Comparison of ENCODE assay signal across 11 cellular contexts in genomic region chr21:37380349-37381323, GRCh38. TPM values are rescaled to one million over a fixed set of nuclear protein-coding genes. Genes with fewer than 3 reads are reported as not detected.
DNase-seq lines count a peak whose midpoint lies in the region; ATAC-seq, FAIRE-seq and TF ChIP-seq lines count a peak whose summit lies in the region.
"Had no signal": no experiment of that assay in that cellular context is flagged by ENCODE, and none has a peak within 500 bp of the region (broad histone marks: within the 10 kb centered on the region; RNA-seq: fewer than 3 reads in every experiment).

No MANE protein-coding gene starts in this region.

- TF ChIP-seq POLR2A in lower leg skin (IDR thresholded peaks at IDR 0.05) (no peak), Peyer's patch (IDR thresholded peaks at IDR 0.05) (no peak)

- no peak overlapping the region for H3K4me3 ChIP-seq in pancreas
- H3K4me3 ChIP-seq in lower leg skin (ENCODE audit: low read depth, poor library complexity, severe bottlenecking): no peak overlapping the region
- no peak overlapping the region for H3K4me3 ChIP-seq in Peyer's patch

- 17 to 19% methylated on average over 8 of the region's 8 CpGs for WGBS in pancreas, 2 donors
- 34 to 35% methylated on average over 8 of the region's 8 CpGs for WGBS in lower leg skin, 2 donors

- H3K36me3 ChIP-seq in pancreas: no peaks in the 10 kb centered on the region
- H3K36me3 ChIP-seq in Peyer's patch: no peaks in the 10 kb centered on the region

- no peak for TF ChIP-seq CTCF in foreskin keratinocyte (conservative IDR thresholded peaks at IDR 0.05)
- no peak for TF ChIP-seq CTCF in pancreas (IDR thresholded peaks at IDR 0.05)
- TF ChIP-seq CTCF in lower leg skin (IDR thresholded peaks at IDR 0.05): no peak
- no peak for TF ChIP-seq CTCF in Peyer's patch (IDR thresholded peaks at IDR 0.05)

- H3K9me3 ChIP-seq in pancreas (no peaks in the 10 kb centered on the region), Peyer's patch (no peaks in the 10 kb centered on the region)

- DNase-seq in DMS53 (lab: John Stamatoyannopoulos, UW): peak; percentile 28
- no peak for DNase-seq in DMS53 treated with DMSO at 0.1 percent for 48 hours (lab: John Stamatoyannopoulos, UW; ENCODE audit: unreplicated experiment)
- peak; percentile 79 for DNase-seq in NCI-H524 treated with DMSO at 0.1 percent for 48 hours (lab: John Stamatoyannopoulos, UW)
- DNase-seq in foreskin keratinocyte: peak in 1 of 2 donors; percentile 29
- peak in 4 of 6 donors; percentile 31 to 55 (median 48) for DNase-seq in pancreas
- DNase-seq in lower leg skin (ENCODE audit: low spot score in 2 of 2): no peak
- DNase-seq in Peyer's patch: no peak
- DNase-seq: islet precursor cell had no signal

- H3K27me3 ChIP-seq in foreskin keratinocyte (no peaks in the 10 kb centered on the region), pancreas (no peaks in the 10 kb centered on the region), Peyer's patch (no peaks in the 10 kb centered on the region)

- H3K27ac ChIP-seq in foreskin keratinocyte (no peak overlapping the region), pancreas (no peak overlapping the region), Peyer's patch (no peak overlapping the region)
- H3K27ac ChIP-seq: VCaP had no signal

- H3K4me1 ChIP-seq in foreskin keratinocyte (peaks cover 15% of the 10 kb centered on the region), pancreas (peaks cover 31 to 37% (median 32%) of the 10 kb centered on the region in 3 donors), Peyer's patch (peaks cover 0 to 70% (median 10%) of the 10 kb centered on the region in 4 donors)

- no peak for FAIRE-seq in pancreas (lab: Jason Lieb, UNC)
- FAIRE-seq: A204.1 had no signal

- ATAC-seq in foreskin keratinocyte: peak; percentile 56
- ATAC-seq in pancreas: peak; percentile 78 to 92 (median 84)
- no peak for ATAC-seq in HG03097 (IDR thresholded peaks at IDR 0.05; ENCODE audit: low FRiP score, unreplicated experiment)

- intact Hi-C loops in pancreas (cut with DNase I) (no loop called here), lower leg skin (cut with DNase I; ENCODE audit: low total_unique reads) (no loop called here)

RNA-seq across cellular contexts. Expression of gene DYRK1A, which starts 14.1 kb away (rescaled TPM):
- total RNA-seq in foreskin keratinocyte: 29.0 and 30.1 TPM in 2 replicates
- 4.9 and 5.5 TPM in 2 replicates for polyA plus RNA-seq in foreskin keratinocyte
- 10 to 100 TPM; 20.4 to 37.9 (median 23.2) TPM for total RNA-seq in pancreas
- 10 to 100 TPM; 10.4 to 15.5 TPM for polyA plus RNA-seq in pancreas
- 10 to 100 TPM; 60.2 to 97.8 (median 79.8) TPM for total RNA-seq in lower leg skin
- total RNA-seq in Peyer's patch: 100 to 1,000 TPM in 1 of 4 donors, 10 to 100 TPM in 3; 68.8 to 133 (median 81.3) TPM

Comparison
In these comparisons a context has a peak if more than half of its experiments do, and no peak if none do; other contexts are left out.
1. DNase-seq: peak in DMS53 (single experiment), NCI-H524 treated with DMSO at 0.1 percent for 48 hours (single experiment) and pancreas (4 of 6); none in DMS53 treated with DMSO at 0.1 percent for 48 hours (single experiment), lower leg skin (0 of 2) and Peyer's patch (0 of 3).